ENCODE assay signal across 8 cellular contexts in the genomic region with DNA sequence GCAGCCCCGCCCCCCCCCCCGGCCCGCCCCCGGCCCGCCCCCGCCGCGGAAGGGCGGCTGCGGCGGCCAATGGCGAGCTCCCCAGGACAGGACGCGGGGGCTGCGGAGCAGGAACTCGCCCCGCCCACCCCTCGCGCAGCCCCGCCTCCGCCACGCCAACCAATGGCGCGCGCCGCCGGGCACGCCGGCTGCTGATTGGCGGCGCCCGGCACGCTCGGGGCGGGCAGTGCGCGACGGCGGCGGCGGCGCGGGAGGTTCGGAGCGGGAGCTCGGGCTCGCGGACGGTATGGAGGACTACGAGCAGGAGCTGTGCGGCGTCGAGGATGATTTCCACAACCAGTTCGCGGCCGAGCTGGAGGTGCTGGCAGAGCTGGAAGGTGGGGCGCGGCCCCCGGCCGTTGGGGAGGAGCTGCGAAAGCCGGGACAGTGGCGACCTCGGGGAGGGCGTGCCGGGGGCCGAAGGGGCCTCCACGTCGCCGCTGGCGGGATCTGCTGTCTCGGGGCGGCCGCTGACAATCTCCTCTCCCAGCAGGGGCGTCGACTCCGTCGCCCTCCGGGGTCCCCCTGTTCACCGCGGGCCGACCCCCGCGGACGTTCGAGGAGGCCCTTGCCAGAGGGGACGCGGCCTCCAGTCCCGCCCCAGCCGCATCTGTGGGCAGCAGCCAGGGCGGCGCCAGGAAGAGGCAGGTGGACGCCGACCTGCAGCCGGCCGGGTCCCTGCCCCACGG. TPM values are rescaled to one million over a fixed set of nuclear protein-coding genes. Genes with fewer than 3 reads are reported as not detected.
DNase-seq lines count a peak whose midpoint lies in the region; ATAC-seq and TF ChIP-seq lines count a peak whose summit lies in the region.

A gene (plus strand): TSS at position 222 of the 728 bp plus-strand sequence. CDS start 65 bp downstream, at position 287.

- H3K27ac Mint-ChIP-seq in activated naive CD8-positive, alpha-beta T cell = peak within 1 kb of the TSS; percentile 68

- DNase-seq in GM06990 (ENCODE audit: extremely low read depth, insufficient read length) (peak; percentile 94), NCI-H1092 treated with DMSO at 0.1 percent for 48 hours (lab: John Stamatoyannopoulos, UW) (peak; percentile 87), SKM-1 treated with dmso at 0.1 percent for 144 hours (lab: John Stamatoyannopoulos, UW; ENCODE audit: unreplicated experiment) (peak; percentile 87), glomerular visceral epithelial cell (ENCODE audit: extremely low spot score) (peak; percentile 94), omental fat pad (ENCODE audit: low spot score) (peak; percentile 69), testis (peak; percentile 93)

- peaks cover 4% of the 10 kb centered on the region for H3K4me1 Mint-ChIP-seq in activated naive CD8-positive, alpha-beta T cell (ENCODE audit: low read depth)

- peak within 1 kb of the TSS; percentile 99 for H3K4me3 ChIP-seq in GM06990 (replicated peaks; ENCODE audit: low read depth, low read length)
- H3K4me3 ChIP-seq in testis = peak within 1 kb of the TSS; percentile 80 to 85

- no peaks in the 10 kb centered on the region for H3K36me3 Mint-ChIP-seq in activated naive CD8-positive, alpha-beta T cell

- intact Hi-C loops in testis (cut with DNase I; ENCODE audit: low total_unique reads) = no loop called here

- no peaks in the 10 kb centered on the region for H3K9me3 Mint-ChIP-seq in activated naive CD8-positive, alpha-beta T cell (ENCODE audit: low read depth)

- H3K27ac ChIP-seq in testis = no peak within 1 kb of the TSS

- no peaks in the 10 kb centered on the region for H3K27me3 Mint-ChIP-seq in activated naive CD8-positive, alpha-beta T cell

- H3K27me3 ChIP-seq in GM06990 (replicated peaks; ENCODE audit: control insufficient read depth, insufficient read depth, low read length) (no peaks in the 10 kb centered on the region), testis (no peaks in the 10 kb centered on the region)

- peak; percentile 66 for ATAC-seq in HG02610 (IDR thresholded peaks at IDR 0.05; ENCODE audit: unreplicated experiment)
- peak; percentile 83 for ATAC-seq in omental fat pad (ENCODE audit: low FRiP score)

- peaks cover 21% of the 10 kb centered on the region for H3K4me1 ChIP-seq in testis

- no peaks in the 10 kb centered on the region for H3K9me3 ChIP-seq in testis

- WGBS in testis, 2 donors = 2 to 4% methylated on average over 5 to 44 of the region's 97 CpGs

- TF ChIP-seq POLR2A in testis (IDR thresholded peaks at IDR 0.05) = no peak

- peak within 1 kb of the TSS; percentile 88 for H3K4me3 Mint-ChIP-seq in activated naive CD8-positive, alpha-beta T cell

- peaks cover 17% of the 10 kb centered on the region for H3K36me3 ChIP-seq in GM06990 (ENCODE audit: control insufficient read depth, insufficient read depth, low read length)
- no peaks in the 10 kb centered on the region for H3K36me3 ChIP-seq in testis (ENCODE audit: low read depth, missing control alignments)

- TF ChIP-seq CTCF in GM06990 (IDR thresholded peaks at IDR 0.05; ENCODE audit: insufficient read depth, low read length, poor library complexity, severe bottlenecking) (no peak), omental fat pad (IDR thresholded peaks at IDR 0.05) (no peak), testis (IDR thresholded peaks at IDR 0.05) (no peak)

RNA-seq across cellular contexts. Expression of the gene that starts here (rescaled TPM):
- total RNA-seq in omental fat pad = 10 to 100 TPM in 1 of 4 donors, 1 to 10 TPM in 3; 2.8 to 10.7 (median 4.6) TPM
- total RNA-seq in testis = 10 to 100 TPM; 90.6 to 95.0 TPM
- polyA plus RNA-seq in testis (ENCODE audit: insufficient read depth, low read depth, low replicate concordance) = 32.5 TPM

Comparison
In these comparisons a context has a peak if more than half of its experiments do, and no peak if none do; other contexts are left out.
1. RNA of the gene that starts here (total RNA-seq): 90.6 to 95.0 TPM in testis; 2.8 to 10.7 TPM in omental fat pad; every median in the first group is over 4 times any median in the second.
2. Peak in every context shown above with its lines, with median percentiles within 50 percentile points of each other: DNase-seq.